In the genomic region with DNA sequence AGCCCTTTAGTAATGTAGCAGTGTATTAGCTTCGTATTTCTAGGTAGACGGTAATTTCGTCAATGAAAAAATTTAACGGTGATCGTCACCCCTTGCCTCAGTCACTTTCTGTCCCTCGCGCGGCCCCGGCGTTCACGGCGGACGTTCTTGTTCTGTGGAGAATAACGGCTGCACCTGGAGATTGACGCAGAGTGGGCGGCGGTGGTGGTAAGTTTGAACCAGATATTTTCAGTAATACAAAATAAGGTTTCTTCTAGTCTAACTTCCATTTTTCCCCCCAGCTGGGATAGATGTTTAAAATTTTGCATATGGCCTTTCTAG, we compare ENCODE assay signal across 8 cellular contexts. TPM values are rescaled to one million over a fixed set of nuclear protein-coding genes. Genes with fewer than 3 reads are reported as not detected.
A peak's percentile ranks its signal among the peaks of the same experiment; 100 is the strongest.
DNase-seq lines count a peak whose midpoint lies in the region; FAIRE-seq and TF ChIP-seq lines count a peak whose summit lies in the region.

No MANE protein-coding gene starts in this region.

- H3K27ac ChIP-seq in H1 (ENCODE audit: low read depth, low read length) (peak overlapping the region; percentile 87), transverse colon (peak overlapping the region; percentile 93 to 95 (median 94))

- H3K14ac ChIP-seq in H1 (ENCODE audit: insufficient read length) = no peak overlapping the region

- H2BK5ac ChIP-seq in H1 (ENCODE audit: low read depth, low read length) = peak overlapping the region; percentile 57

- no peak for TF ChIP-seq RAD21 in H1 (IDR thresholded peaks at IDR 0.05 in 1 of 2, conservative IDR thresholded peaks at IDR 0.05 in 1 of 2; ENCODE audit: low read depth in 2 of 2, low read length in 2 of 2)

- POLR2A ChIA-PET in Caco-2 (lab: Charles Lee) = interaction anchor here (0.7 kb wide), 1 partner anchor 51 kb away, joined by 3 read pairs; no protein-coding TSS in a partner anchor
- POLR2A ChIA-PET in H1 (lab: Charles Lee; ENCODE audit: partially characterized antibody) = interaction anchor here (0.6 to 2.8 kb wide), 8 partner anchors 13 to 225 kb away, joined by 3 to 20 read pairs (median 5); partner anchors contain the start of genes ZNF26, ZNF268 and ZNF84

- peak overlapping the region; percentile 97 for H3K4me3 Mint-ChIP-seq in Caco-2 (ENCODE audit: unreplicated experiment)
- peak overlapping the region; percentile 95 for H3K4me3 Mint-ChIP-seq in T-helper 1 cell treated with Interleukin-12 subunit alpha and Interleukin-12 subunit beta and Interleukin-4 antibody, amounts not matched to agents 30 μg/mL and 1 μg/mL, for 36 hours

- in situ Hi-C loops in HAP-1 (cut with MboI; ENCODE audit: low sequenced_read_pairs) (no loop called here), transverse colon (cut with MboI; ENCODE audit: low pct_ligation_motif_present in 1 of 4, low pct_unique_long_range_greater_than_20kb in 1 of 4, low sequenced_read_pairs in 3 of 4) (no loop called here)

- peak overlapping the region; percentile 98 for H3K27ac Mint-ChIP-seq in Caco-2 (ENCODE audit: unreplicated experiment)
- H3K27ac Mint-ChIP-seq in T-helper 1 cell treated with Interleukin-12 subunit alpha and Interleukin-12 subunit beta and Interleukin-4 antibody, amounts not matched to agents 30 μg/mL and 1 μg/mL, for 36 hours = peak overlapping the region; percentile 99

- peak overlapping the region; percentile 81; the same call in 1 of the 2 replicates for H4K8ac ChIP-seq in H1 (ENCODE audit: extremely low read depth, insufficient read depth, low read length)

- H3K4me3 ChIP-seq in Caco-2 (ENCODE audit: low read depth, low read length) (peak overlapping the region; percentile 99), HAP-1 (peak overlapping the region; percentile 89), H1 (ENCODE audit: extremely low read depth in 1 of 4, insufficient read depth in 2 of 4, low read depth in 3 of 4, low read length in 4 of 4) (peak overlapping the region; percentile 69 to 98 (median 87)), mucosa of stomach (ENCODE audit: low read length) (peak overlapping the region; percentile 56), transverse colon (peak overlapping the region; percentile 55 to 94 (median 68))

- DNase-seq in Caco-2 = peak in 1 of 2 experiments; percentile 41
- DNase-seq in HAP-1 (ENCODE audit: low spot score in 2 of 2) = peak in 1 of 2 experiments; percentile 44
- no peak for DNase-seq in H1 (ENCODE audit: low read depth in 1 of 2, low spot score in 2 of 2)
- peak; percentile 45 for DNase-seq in transverse colon
- no peak for DNase-seq in HuH-7 (ENCODE audit: low spot score)
- DNase-seq in A172 (ENCODE audit: low spot score) = no peak

- H3K18ac ChIP-seq in H1 (ENCODE audit: extremely low read depth, low read length) = 0 out of 2 replicates have a peak overlapping the region, but pooled peaks have one; percentile 4

- H2AK5ac ChIP-seq in H1 (ENCODE audit: low read depth, low read length) = no peak overlapping the region

- no peaks in the 10 kb centered on the region; the same call in 1 of the 2 replicates for H3K36me3 ChIP-seq in Caco-2 (ENCODE audit: control insufficient read depth, insufficient read depth, low read length)
- H3K36me3 ChIP-seq in HAP-1 (replicated peaks) = peaks cover 3% of the 10 kb centered on the region; the same call in 1 of the 2 replicates
- peaks cover 5 to 52% (median 30%) of the 10 kb centered on the region in 4 experiments; a peak in 6 of 8 replicates for H3K36me3 ChIP-seq in H1 (ENCODE audit: control insufficient read depth in 2 of 4, insufficient read depth in 4 of 4, low read length in 3 of 4)
- H3K36me3 ChIP-seq in mucosa of stomach (ENCODE audit: control insufficient read depth, insufficient read depth, low read length) = no peaks in the 10 kb centered on the region
- H3K36me3 ChIP-seq in transverse colon = peaks cover 0 to 49% (median 15%) of the 10 kb centered on the region in 4 donors

- H3K4ac ChIP-seq in H1 (replicated peaks; ENCODE audit: insufficient read length, low read depth, low read length) = no peak overlapping the region

- H3K4me1 Mint-ChIP-seq in Caco-2 (ENCODE audit: low read depth, unreplicated experiment) = no peaks in the 10 kb centered on the region
- H3K4me1 Mint-ChIP-seq in T-helper 1 cell treated with Interleukin-12 subunit alpha and Interleukin-12 subunit beta and Interleukin-4 antibody, amounts not matched to agents 30 μg/mL and 1 μg/mL, for 36 hours (ENCODE audit: low read depth) = peaks cover 10% of the 10 kb centered on the region

- no peak for TF ChIP-seq CTCF in Caco-2 (IDR thresholded peaks at IDR 0.05; ENCODE audit: insufficient read depth in 1 of 2, low read depth in 1 of 2, low read length in 1 of 2, severe bottlenecking in 1 of 2, unreplicated experiment in 1 of 2)
- no peak for TF ChIP-seq CTCF in H1 (IDR thresholded peaks at IDR 0.05; ENCODE audit: control extremely low read depth in 1 of 3, insufficient read depth in 1 of 3, low read depth in 1 of 3, low read length in 3 of 3)
- TF ChIP-seq CTCF in transverse colon (IDR thresholded peaks at IDR 0.05) = no peak

- peak overlapping the region; percentile 33; the same call in 1 of the 2 replicates for H2BK12ac ChIP-seq in H1 (ENCODE audit: low read depth, low read length)

- no peaks in the 10 kb centered on the region for H3K27me3 Mint-ChIP-seq in Caco-2 (ENCODE audit: insufficient read depth, unreplicated experiment)
- H3K27me3 Mint-ChIP-seq in T-helper 1 cell treated with Interleukin-12 subunit alpha and Interleukin-12 subunit beta and Interleukin-4 antibody, amounts not matched to agents 30 μg/mL and 1 μg/mL, for 36 hours (ENCODE audit: low read depth) = no peaks in the 10 kb centered on the region

- intact Hi-C loops in Caco-2 (cut with micrococcal nuclease; ENCODE audit: unreplicated experiment) = loop anchor here (1.0 to 2.0 kb wide), 4 partner anchors 50 to 144 kb away; partner anchors contain the start of genes ZNF140, ZNF26, ZNF268 and ZNF84
- intact Hi-C loops in transverse colon (cut with DNase I; ENCODE audit: low total_unique reads) = loop anchor here (5.0 kb wide), 1 partner anchor 48 kb away; the partner anchor contains the start of gene ZNF140

- TF ChIP-seq POLR2A in H1 (IDR thresholded peaks at IDR 0.05; ENCODE audit: control extremely low read depth in 1 of 2, low read depth in 2 of 2, low read length in 2 of 2) = no peak
- no peak for TF ChIP-seq POLR2A in transverse colon (IDR thresholded peaks at IDR 0.05)

- H3K4me1 ChIP-seq in Caco-2 (no peaks in the 10 kb centered on the region; the same call in 1 of the 2 replicates), HAP-1 (peaks cover 2% of the 10 kb centered on the region), H1 (replicated peaks in 1 of 4; ENCODE audit: control insufficient read depth in 3 of 4, insufficient read depth in 4 of 4, low read length in 3 of 4) (no peaks in the 10 kb centered on the region), mucosa of stomach (ENCODE audit: control insufficient read depth, insufficient read depth, low read length) (no peaks in the 10 kb centered on the region), transverse colon (peaks cover 0 to 12% (median 4%) of the 10 kb centered on the region in 4 donors)

- peak overlapping the region; percentile 0 for H3K56ac ChIP-seq in H1 (replicated peaks; ENCODE audit: insufficient read length, low read depth, low read length)

- H3K79me1 ChIP-seq in H1 (ENCODE audit: low read depth, low read length) = no peaks in the 10 kb centered on the region

- peaks cover 32% of the 10 kb centered on the region for H3K36me3 Mint-ChIP-seq in Caco-2 (ENCODE audit: insufficient read depth, unreplicated experiment)
- H3K36me3 Mint-ChIP-seq in T-helper 1 cell treated with Interleukin-12 subunit alpha and Interleukin-12 subunit beta and Interleukin-4 antibody, amounts not matched to agents 30 μg/mL and 1 μg/mL, for 36 hours (ENCODE audit: low read depth) = peaks cover 47% of the 10 kb centered on the region

- H3K79me2 ChIP-seq in H1 (ENCODE audit: control insufficient read depth in 1 of 2, insufficient read depth in 2 of 2, low read length in 2 of 2) = peaks cover 4 to 20% of the 10 kb centered on the region in 2 experiments; a peak in 2 of 4 replicates

- no peaks in the 10 kb centered on the region for H4K20me1 ChIP-seq in H1 (replicated peaks in 1 of 2; ENCODE audit: control insufficient read depth in 1 of 2, insufficient read depth in 2 of 2, low read length in 2 of 2)

- H3K23me2 ChIP-seq in H1 (ENCODE audit: low read depth, low read length) = peaks cover 2% of the 10 kb centered on the region

- no peak overlapping the region for H4K91ac ChIP-seq in H1 (replicated peaks; ENCODE audit: insufficient read length, low read length)

- H3K9me3 Mint-ChIP-seq in Caco-2 (ENCODE audit: unreplicated experiment) = peaks cover 34% of the 10 kb centered on the region
- peaks cover 52% of the 10 kb centered on the region for H3K9me3 Mint-ChIP-seq in T-helper 1 cell treated with Interleukin-12 subunit alpha and Interleukin-12 subunit beta and Interleukin-4 antibody, amounts not matched to agents 30 μg/mL and 1 μg/mL, for 36 hours

- no peak overlapping the region for H2BK120ac ChIP-seq in H1 (replicated peaks; ENCODE audit: low read depth, low read length)

- TF ChIP-seq EP300 in H1 (IDR thresholded peaks at IDR 0.05; ENCODE audit: borderline replicate concordance in 1 of 2, low read depth in 2 of 2, low read length in 2 of 2) (no peak), transverse colon (IDR thresholded peaks at IDR 0.05; ENCODE audit: low read depth) (no peak)

- H2AFZ ChIP-seq in H1 (ENCODE audit: low read length) = peak overlapping the region; percentile 99

- H4K5ac ChIP-seq in H1 (ENCODE audit: insufficient read length, low read depth, low read length) = peak overlapping the region; percentile 76

- FAIRE-seq in H1 (lab: Jason Lieb, UNC) = no peak

- BruUV-seq in Caco-2 (replicated peaks; lab: Mats Ljungman, UMichigan) = TSS peak; percentile 79

- H3K23ac ChIP-seq in H1 (ENCODE audit: insufficient read length) = no peak overlapping the region

- H3K4me2 ChIP-seq in H1 (ENCODE audit: insufficient read depth in 1 of 2, low read depth in 2 of 2, low read length in 2 of 2) = peak overlapping the region; percentile 73 to 81

- H2BK15ac ChIP-seq in H1 (ENCODE audit: low read length) = no peak overlapping the region

- CTCF ChIA-PET in Caco-2 (lab: Charles Lee) (interaction anchor here (1.4 kb wide), 1 partner anchor 50 kb away, joined by 6 read pairs; the partner anchor contains the start of gene ZNF268), H1 (lab: Charles Lee; ENCODE audit: partially characterized antibody) (no interaction called here)

- H2BK20ac ChIP-seq in H1 (ENCODE audit: low read length) = no peak overlapping the region

- WGBS in H1 (ENCODE audit: extremely low coverage in 1 of 2, insufficient coverage in 1 of 2, insufficient read length in 1 of 2, insufficient replicate concordance in 2 of 2, low coverage in 1 of 2, low lambda C conversion rate in 2 of 2, missing lambda C conversion rate in 1 of 2), 2 experiments = 2% methylated on average over 17 of the region's 17 CpGs; no CpG with 5 or more reads in 1 of the 2 experiments
- WGBS in transverse colon (ENCODE audit: low coverage in 1 of 2), 2 donors = 0% methylated on average over 15 to 17 of the region's 17 CpGs

- peak overlapping the region; percentile 52 to 100 (median 80) for H3K9ac ChIP-seq in H1 (replicated peaks in 1 of 4; ENCODE audit: extremely low read depth in 1 of 4, low read depth in 3 of 4, low read length in 3 of 4)
- peak overlapping the region; percentile 62 for H3K9ac ChIP-seq in mucosa of stomach (ENCODE audit: low read length)

- H3K9me3 ChIP-seq in Caco-2 (peaks cover 16% of the 10 kb centered on the region), HAP-1 (peaks cover 4% of the 10 kb centered on the region), H1 (ENCODE audit: insufficient read depth in 2 of 2, low read depth in 1 of 2, low read length in 1 of 2) (peaks cover 33 to 35% of the 10 kb centered on the region in 2 experiments), mucosa of stomach (ENCODE audit: control insufficient read depth, low read length) (peaks cover under 1% of the 10 kb centered on the region), transverse colon (peaks cover 56 to 69% of the 10 kb centered on the region in 2 donors)

- H3K27me3 ChIP-seq in Caco-2 (replicated peaks; ENCODE audit: control insufficient read depth, insufficient read depth, low read length) (no peaks in the 10 kb centered on the region), HAP-1 (ENCODE audit: low read depth) (no peaks in the 10 kb centered on the region), H1 (replicated peaks in 1 of 4; ENCODE audit: control insufficient read depth in 3 of 4, extremely low read depth in 1 of 4, insufficient read depth in 3 of 4, low read length in 3 of 4) (no peaks in the 10 kb centered on the region), mucosa of stomach (ENCODE audit: control insufficient read depth, insufficient read depth, low read length) (no peaks in the 10 kb centered on the region), transverse colon (no peaks in the 10 kb centered on the region)

RNA-seq across cellular contexts. Expression of gene ZNF10, which starts 0.3 kb away (rescaled TPM):
- total RNA-seq in Caco-2 (2022) (6.9 and 7.6 TPM in 2 replicates), transverse colon (10 to 100 TPM in 2 of 4 donors, 1 to 10 TPM in 2; 2.6 to 13.7 (median 10.7) TPM)
- total RNA-seq in H1 (2021; fragmentation: NEBNext Ultra II Directional; extraction: Animal tissue kit (Norgen Biotek cat#: 25700)) = 11.9 and 13.7 TPM in 2 replicates
- 5.2 and 6.5 TPM in 2 replicates for polyA plus RNA-seq in H1 (2011; rRNA removed)
- polyA plus RNA-seq in H1 (2011; cell fraction: cytosol; rRNA removed) = 7.2 TPM
- 8.1 TPM for polyA plus RNA-seq in H1 (2011; cell fraction: nucleus; rRNA removed)
- polyA plus RNA-seq in H1 (2012, experiment 1 of 2) = 6.5 to 7.5 TPM (median 6.9 TPM) in 4 replicates
- polyA plus RNA-seq in H1 (2012, experiment 2 of 2) = 0.92 TPM
- 8.1 TPM for polyA plus RNA-seq in H1 (2013, experiment 1 of 2)
- 8.0 TPM for polyA plus RNA-seq in H1 (2013, experiment 2 of 2)
- polyA minus RNA-seq in H1 (2011; rRNA and poly(A)+ RNA removed) = 26.2 and 27.2 TPM in 2 replicates
- polyA minus RNA-seq in H1 (2011; cell fraction: cytosol; rRNA and poly(A)+ RNA removed) = 5.8 TPM
- polyA minus RNA-seq in H1 (2011; cell fraction: nucleus; rRNA and poly(A)+ RNA removed) = 45.0 TPM
- 4.6 and 6.3 TPM in 2 replicates for total RNA-seq in A172 (2014; rRNA removed; shearing (Covaris generic))

RNA-seq across cellular contexts. Expression of gene ZNF891, which starts 0.7 kb away (rescaled TPM):
- total RNA-seq in Caco-2 (2022) = 2.0 and 2.3 TPM in 2 replicates
- 3.1 TPM in 2 replicates for total RNA-seq in H1 (2021; fragmentation: NEBNext Ultra II Directional; extraction: Animal tissue kit (Norgen Biotek cat#: 25700))
- 1.3 TPM in 2 replicates for polyA plus RNA-seq in H1 (2011; rRNA removed)
- polyA plus RNA-seq in H1 (2011; cell fraction: cytosol; rRNA removed) = 1.8 TPM
- polyA plus RNA-seq in H1 (2011; cell fraction: nucleus; rRNA removed) = 1.7 TPM
- polyA plus RNA-seq in H1 (2012, experiment 1 of 2) = 0.85 to 2.0 TPM (median 1.3 TPM) in 4 replicates
- 0.17 TPM for polyA plus RNA-seq in H1 (2012, experiment 2 of 2)
- polyA plus RNA-seq in H1 (2013, experiment 1 of 2) = 2.8 TPM
- polyA plus RNA-seq in H1 (2013, experiment 2 of 2) = 2.1 TPM
- polyA minus RNA-seq in H1 (2011; rRNA and poly(A)+ RNA removed) = 2.2 and 2.8 TPM in 2 replicates
- polyA minus RNA-seq in H1 (2011; cell fraction: cytosol; rRNA and poly(A)+ RNA removed) = 1.7 TPM
- polyA minus RNA-seq in H1 (2011; cell fraction: nucleus; rRNA and poly(A)+ RNA removed) = 6.0 TPM
- 1 to 10 TPM; 1.4 to 3.8 (median 1.9) TPM for total RNA-seq in transverse colon
- 0.86 and 1.1 TPM in 2 replicates for total RNA-seq in A172 (2014; rRNA removed; shearing (Covaris generic))

RNA-seq across cellular contexts. Expression of gene ZNF140, which starts 50.0 kb away (rescaled TPM):
- total RNA-seq in Caco-2 (2022) (12.1 and 12.5 TPM in 2 replicates), transverse colon (10 to 100 TPM; 13.8 to 35.6 (median 14.8) TPM)
- total RNA-seq in H1 (2021; fragmentation: NEBNext Ultra II Directional; extraction: Animal tissue kit (Norgen Biotek cat#: 25700)) = 13.8 and 14.3 TPM in 2 replicates
- polyA plus RNA-seq in H1 (2011; rRNA removed) = 5.2 and 7.5 TPM in 2 replicates
- 8.8 TPM for polyA plus RNA-seq in H1 (2011; cell fraction: cytosol; rRNA removed)
- polyA plus RNA-seq in H1 (2011; cell fraction: nucleus; rRNA removed) = 6.0 TPM
- polyA plus RNA-seq in H1 (2012, experiment 1 of 2) = 9.2 to 14.3 TPM (median 11.3 TPM) in 4 replicates
- polyA plus RNA-seq in H1 (2012, experiment 2 of 2) = 1.7 TPM
- 9.0 TPM for polyA plus RNA-seq in H1 (2013, experiment 1 of 2)
- polyA plus RNA-seq in H1 (2013, experiment 2 of 2) = 8.5 TPM
- 14.2 and 16.0 TPM in 2 replicates for polyA minus RNA-seq in H1 (2011; rRNA and poly(A)+ RNA removed)
- polyA minus RNA-seq in H1 (2011; cell fraction: cytosol; rRNA and poly(A)+ RNA removed) = 9.0 TPM
- polyA minus RNA-seq in H1 (2011; cell fraction: nucleus; rRNA and poly(A)+ RNA removed) = 26.0 TPM
- total RNA-seq in A172 (2014; rRNA removed; shearing (Covaris generic)) = 12.8 and 19.0 TPM in 2 replicates

RNA-seq across cellular contexts. Expression of gene ZNF268, which starts 50.5 kb away (rescaled TPM):
- total RNA-seq in Caco-2 (2022) = 24.1 and 32.0 TPM in 2 replicates
- 22.3 and 23.5 TPM in 2 replicates for total RNA-seq in H1 (2021; fragmentation: NEBNext Ultra II Directional; extraction: Animal tissue kit (Norgen Biotek cat#: 25700))
- polyA plus RNA-seq in H1 (2011; rRNA removed) = 6.3 and 7.7 TPM in 2 replicates
- 7.6 TPM for polyA plus RNA-seq in H1 (2011; cell fraction: cytosol; rRNA removed)
- polyA plus RNA-seq in H1 (2011; cell fraction: nucleus; rRNA removed) = 30.6 TPM
- polyA plus RNA-seq in H1 (2012, experiment 1 of 2) = 12.0 to 16.6 TPM (median 15.8 TPM) in 4 replicates
- polyA plus RNA-seq in H1 (2012, experiment 2 of 2) = 1.4 TPM
- polyA plus RNA-seq in H1 (2013, experiment 1 of 2) = 12.1 TPM
- 10.6 TPM for polyA plus RNA-seq in H1 (2013, experiment 2 of 2)
- 50.8 and 58.4 TPM in 2 replicates for polyA minus RNA-seq in H1 (2011; rRNA and poly(A)+ RNA removed)
- 48.1 TPM for polyA minus RNA-seq in H1 (2011; cell fraction: cytosol; rRNA and poly(A)+ RNA removed)
- 168 TPM for polyA minus RNA-seq in H1 (2011; cell fraction: nucleus; rRNA and poly(A)+ RNA removed)
- 10 to 100 TPM; 12.2 to 30.3 (median 16.1) TPM for total RNA-seq in transverse colon
- total RNA-seq in A172 (2014; rRNA removed; shearing (Covaris generic)) = 12.9 and 17.5 TPM in 2 replicates
